9 cellular contexts compared by ENCODE assay signal in the genomic region with DNA sequence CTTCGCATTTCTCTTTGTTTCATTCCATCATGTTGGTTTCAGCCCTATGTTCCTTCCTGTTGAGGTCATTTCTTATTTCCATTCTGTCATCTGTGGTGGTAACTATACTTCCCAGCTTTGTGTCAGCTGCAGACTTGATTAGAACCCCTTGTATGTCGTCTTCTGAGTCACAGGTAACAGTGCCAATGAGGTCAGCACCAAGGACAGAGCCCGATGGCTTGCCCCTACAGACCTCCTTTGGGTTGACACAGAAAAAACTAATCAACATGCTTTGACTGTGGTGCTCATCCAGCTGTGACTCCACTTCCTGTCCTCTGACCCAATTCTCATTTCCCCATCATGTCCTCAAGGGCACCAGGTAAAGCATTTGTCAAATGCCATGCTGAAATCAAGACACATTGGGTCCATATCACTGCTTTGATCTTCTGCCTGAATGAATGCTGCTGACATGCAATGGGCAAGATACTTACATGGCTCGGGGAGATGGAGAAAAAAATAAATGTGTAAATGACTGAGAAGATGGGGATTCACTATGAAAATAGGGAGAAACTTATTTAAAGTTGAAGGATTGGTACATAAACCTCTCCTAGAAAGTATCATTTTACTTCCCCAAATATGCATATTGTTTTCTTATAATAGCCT. TPM values are rescaled to one million over a fixed set of nuclear protein-coding genes. Genes with fewer than 3 reads are reported as not detected.
DNase-seq lines count a peak whose midpoint lies in the region; ATAC-seq and TF ChIP-seq lines count a peak whose summit lies in the region.
"Had no signal": no experiment of that assay in that cellular context is flagged by ENCODE, and none has a peak within 500 bp of the region (broad histone marks: within the 10 kb centered on the region; RNA-seq: fewer than 3 reads in every experiment).

No MANE protein-coding gene starts in this region.

- no peaks in the 10 kb centered on the region for H3K36me3 ChIP-seq in left lung
- H3K36me3 ChIP-seq in upper lobe of left lung, result no peaks in the 10 kb centered on the region

- DNase-seq in activated CD4-positive, alpha-beta T cell treated with anti-CD3 and anti-CD28 coated beads, Interleukin-2, amount 50 U/mL, for 48 hours, result peak; percentile 20 to 30
- DNase-seq in left lung, result no peak
- no peak for DNase-seq in COR-L47 (lab: John Stamatoyannopoulos, UW)
- no peak for DNase-seq in superior temporal gyrus (ENCODE audit: extremely low spot score)
- DNase-seq in upper lobe of left lung, result no peak
- DNase-seq in cortex of kidney (lab: John Stamatoyannopoulos, UW), result no peak

- H3K27me3 ChIP-seq in left lung (peaks cover 0 to 47% of the 10 kb centered on the region in 2 donors), upper lobe of left lung (no peaks in the 10 kb centered on the region)

- H3K9me3 ChIP-seq in left lung (no peaks in the 10 kb centered on the region), upper lobe of left lung (no peaks in the 10 kb centered on the region)

- 29 to 30% methylated on average over 4 of the region's 4 CpGs for WGBS in upper lobe of left lung, 2 donors

- ATAC-seq in GM18498 (IDR thresholded peaks at IDR 0.05; ENCODE audit: unreplicated experiment), result peak; percentile 56
- ATAC-seq in HG03175 (IDR thresholded peaks at IDR 0.05; ENCODE audit: unreplicated experiment), result peak; percentile 87
- ATAC-seq in left lung, result peak; percentile 50
- ATAC-seq in upper lobe of left lung (ENCODE audit: low FRiP score in 2 of 2), result no peak

- intact Hi-C loops in left lung (cut with DNase I), result no loop called here

- TF ChIP-seq POLR2A in upper lobe of left lung (IDR thresholded peaks at IDR 0.05), result no peak

- no peak for TF ChIP-seq CTCF in left lung (IDR thresholded peaks at IDR 0.05)
- no peak for TF ChIP-seq CTCF in upper lobe of left lung (IDR thresholded peaks at IDR 0.05)

- no peaks in the 10 kb centered on the region for H3K4me1 ChIP-seq in left lung
- H3K4me1 ChIP-seq in upper lobe of left lung, result no peaks in the 10 kb centered on the region

- TF ChIP-seq EP300 in upper lobe of left lung (IDR thresholded peaks at IDR 0.05), result no peak

- H3K27ac ChIP-seq in left lung (no peak overlapping the region), upper lobe of left lung (no peak overlapping the region)
- H3K27ac ChIP-seq: coronary artery had no signal

- H3K4me3 ChIP-seq in left lung (no peak overlapping the region), upper lobe of left lung (no peak overlapping the region)
- H3K4me3 ChIP-seq: coronary artery had no signal

RNA-seq across cellular contexts. Expression of gene CRTAC1, which starts 25.6 kb away (rescaled TPM):
- 10 to 100 TPM; 12.9 to 44.0 TPM for total RNA-seq in left lung
- 100 to 1,000 TPM in 2 of 6 donors, 10 to 100 TPM in 4; 40.6 to 123 (median 77.3) TPM for total RNA-seq in upper lobe of left lung

Comparison
In these comparisons a context has a peak if more than half of its experiments do, and no peak if none do; other contexts are left out.
1. ATAC-seq: peak in GM18498 (single experiment), HG03175 (single experiment) and left lung (single experiment); none in upper lobe of left lung (0 of 2).
2. DNase-seq: peak in activated CD4-positive, alpha-beta T cell treated with anti-CD3 and anti-CD28 coated beads, Interleukin-2, amount 50 U/mL, for 48 hours (2 of 2); none in left lung (0 of 2), COR-L47 (single experiment), superior temporal gyrus (single experiment), upper lobe of left lung (0 of 2) and cortex of kidney (single experiment).